8 cellular contexts compared by ENCODE assay signal in the genomic region with DNA sequence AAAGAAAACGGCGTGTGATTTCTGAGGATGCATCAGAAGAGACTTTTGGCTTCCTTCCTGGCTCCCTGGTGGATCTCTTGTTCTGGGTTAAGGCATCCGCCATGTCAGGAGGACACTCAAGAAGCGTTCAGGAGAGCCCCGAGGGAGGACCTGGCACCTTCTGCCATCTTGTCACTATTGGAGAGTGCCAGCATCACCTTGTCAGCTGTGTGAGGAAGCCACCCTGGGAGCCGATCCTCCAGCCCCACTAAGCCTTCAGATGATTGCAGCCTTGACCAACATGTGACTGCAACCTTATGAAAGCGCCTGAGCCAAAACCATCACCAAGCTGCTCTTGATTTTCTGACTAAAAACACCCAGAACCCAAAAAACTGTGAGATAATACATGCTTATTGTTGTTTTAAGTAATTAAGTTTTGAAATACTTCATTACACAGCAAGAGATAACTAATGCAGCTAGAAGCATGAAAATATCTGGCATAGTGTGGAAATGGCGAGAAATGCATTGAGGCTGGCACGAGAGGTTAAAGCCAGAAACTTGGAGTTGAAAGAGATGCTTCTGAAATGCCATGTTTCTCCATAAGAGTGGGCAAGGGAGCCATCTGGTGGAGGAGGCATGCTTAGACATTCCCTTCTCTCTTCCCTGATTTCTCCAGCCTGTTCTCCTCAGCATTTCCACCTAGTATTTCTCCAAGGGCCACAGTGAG. TPM values are rescaled to one million over a fixed set of nuclear protein-coding genes. Genes with fewer than 3 reads are reported as not detected.
DNase-seq lines count a peak whose midpoint lies in the region; ATAC-seq and TF ChIP-seq lines count a peak whose summit lies in the region.

No MANE protein-coding gene starts in this region.

- H3K27me3 Mint-ChIP-seq in CD4-positive, CD25-positive, alpha-beta regulatory T cell: peaks cover 22% of the 10 kb centered on the region
- H3K27me3 Mint-ChIP-seq in HFFc6 (ENCODE audit: insufficient read depth): peaks cover 5% of the 10 kb centered on the region
- H3K27me3 Mint-ChIP-seq in activated CD8-positive, alpha-beta T cell treated with anti-CD3 and anti-CD28 coated beads, Interleukin-2, amount 10 ng/mL, durations not matched to agents 7 days and 5 days (ENCODE audit: low read depth): peaks cover 4% of the 10 kb centered on the region
- peaks cover 28% of the 10 kb centered on the region for H3K27me3 Mint-ChIP-seq in nephron progenitor cell (ENCODE audit: low read depth, poor library complexity)

- POLR2A ChIA-PET in activated CD8-positive, alpha-beta T cell treated with anti-CD3 and anti-CD28 coated beads, Interleukin-2, amount 10 ng/mL, durations not matched to agents 7 days and 5 days (lab: Charles Lee): interaction anchor here (1.4 kb wide), 1 partner anchor 15 kb away, joined by 4 read pairs; no protein-coding TSS in a partner anchor

- H3K27ac ChIP-seq in CD4-positive, CD25-positive, alpha-beta regulatory T cell (ENCODE audit: insufficient read depth, low read length, poor library complexity, severe bottlenecking): no peak overlapping the region
- H3K27ac ChIP-seq in esophagus squamous epithelium: no peak overlapping the region
- H3K27ac ChIP-seq in upper lobe of left lung: no peak overlapping the region

- H3K4me1 Mint-ChIP-seq in CD4-positive, CD25-positive, alpha-beta regulatory T cell: peaks cover under 1 to 9% (median 4%) of the 10 kb centered on the region in 4 donors
- H3K4me1 Mint-ChIP-seq in HFFc6 (ENCODE audit: low read depth) (peaks cover 17% of the 10 kb centered on the region), nephron progenitor cell (peaks cover 4% of the 10 kb centered on the region)
- H3K4me1 Mint-ChIP-seq in activated CD8-positive, alpha-beta T cell treated with anti-CD3 and anti-CD28 coated beads, Interleukin-2, amount 10 ng/mL, durations not matched to agents 7 days and 5 days (ENCODE audit: low read depth): peaks cover 6% of the 10 kb centered on the region

- peak overlapping the region in 2 of 4 donors; percentile 51 for H3K4me3 Mint-ChIP-seq in CD4-positive, CD25-positive, alpha-beta regulatory T cell
- no peak overlapping the region for H3K4me3 Mint-ChIP-seq in HFFc6
- H3K4me3 Mint-ChIP-seq in activated CD8-positive, alpha-beta T cell treated with anti-CD3 and anti-CD28 coated beads, Interleukin-2, amount 10 ng/mL, durations not matched to agents 7 days and 5 days: no peak overlapping the region
- no peak overlapping the region for H3K4me3 Mint-ChIP-seq in nephron progenitor cell

- no peaks in the 10 kb centered on the region for H3K36me3 ChIP-seq in CD4-positive, CD25-positive, alpha-beta regulatory T cell (ENCODE audit: control insufficient read depth, insufficient read depth, low read length)
- H3K36me3 ChIP-seq in esophagus squamous epithelium (no peaks in the 10 kb centered on the region), upper lobe of left lung (no peaks in the 10 kb centered on the region)

- peak; percentile 50 to 53 for ATAC-seq in CD4-positive, CD25-positive, alpha-beta regulatory T cell (ENCODE audit: low read depth in 2 of 2)
- no peak for ATAC-seq in activated CD8-positive, alpha-beta T cell treated with anti-CD3 and anti-CD28 coated beads, Interleukin-2, amount 10 ng/mL, durations not matched to agents 7 days and 5 days
- peak; percentile 73 to 90 for ATAC-seq in upper lobe of left lung (ENCODE audit: low FRiP score in 2 of 2)

- WGBS in esophagus squamous epithelium, 2 donors: 56 to 61% methylated on average over 9 of the region's 9 CpGs
- WGBS in upper lobe of left lung, 2 donors: 67 to 68% methylated on average over 9 of the region's 9 CpGs

- H3K4me3 ChIP-seq in CD4-positive, CD25-positive, alpha-beta regulatory T cell (ENCODE audit: low read depth, low read length): no peak overlapping the region
- H3K4me3 ChIP-seq in esophagus squamous epithelium (no peak overlapping the region), upper lobe of left lung (no peak overlapping the region)

- DNase-seq in CD4-positive, CD25-positive, alpha-beta regulatory T cell: peak; percentile 48 to 58 (median 54)
- DNase-seq in HFFc6: peak; percentile 70
- peak; percentile 80 for DNase-seq in NCI-H82 (lab: John Stamatoyannopoulos, UW)
- peak; percentile 61 for DNase-seq in activated CD8-positive, alpha-beta T cell treated with anti-CD3 and anti-CD28 coated beads, Interleukin-2, amount 10 ng/mL, durations not matched to agents 7 days and 5 days
- DNase-seq in esophagus squamous epithelium (lab: John Stamatoyannopoulos, UW): no peak
- peak; percentile 71 for DNase-seq in nephron progenitor cell
- DNase-seq in upper lobe of left lung: peak in 1 of 2 donors; percentile 63
- no peak for DNase-seq in germinal center (ENCODE audit: low spot score)

- TF ChIP-seq POLR2A in esophagus squamous epithelium (IDR thresholded peaks at IDR 0.05) (no peak), upper lobe of left lung (IDR thresholded peaks at IDR 0.05) (no peak)

- H3K27me3 ChIP-seq in CD4-positive, CD25-positive, alpha-beta regulatory T cell (ENCODE audit: control insufficient read depth, insufficient read depth, low read length): peaks cover 5% of the 10 kb centered on the region
- H3K27me3 ChIP-seq in esophagus squamous epithelium (no peaks in the 10 kb centered on the region), upper lobe of left lung (no peaks in the 10 kb centered on the region)

- no peak overlapping the region for H3K27ac Mint-ChIP-seq in CD4-positive, CD25-positive, alpha-beta regulatory T cell
- H3K27ac Mint-ChIP-seq in HFFc6: no peak overlapping the region
- H3K27ac Mint-ChIP-seq in activated CD8-positive, alpha-beta T cell treated with anti-CD3 and anti-CD28 coated beads, Interleukin-2, amount 10 ng/mL, durations not matched to agents 7 days and 5 days: no peak overlapping the region
- no peak overlapping the region for H3K27ac Mint-ChIP-seq in nephron progenitor cell

- no peaks in the 10 kb centered on the region for H3K9me3 ChIP-seq in CD4-positive, CD25-positive, alpha-beta regulatory T cell (ENCODE audit: control insufficient read depth in 2 of 2, low read length in 2 of 2)
- H3K9me3 ChIP-seq in esophagus squamous epithelium (no peaks in the 10 kb centered on the region), upper lobe of left lung (no peaks in the 10 kb centered on the region)

- TF ChIP-seq CTCF in HFFc6 (IDR thresholded peaks at IDR 0.05): peak; percentile 90
- peak; percentile 63 to 90 (median 84) for TF ChIP-seq CTCF in esophagus squamous epithelium (IDR thresholded peaks at IDR 0.05)
- TF ChIP-seq CTCF in nephron progenitor cell (IDR thresholded peaks at IDR 0.05): peak; percentile 89
- TF ChIP-seq CTCF in upper lobe of left lung (IDR thresholded peaks at IDR 0.05): peak; percentile 78 to 93 (median 83)

- TF ChIP-seq EP300 in upper lobe of left lung (IDR thresholded peaks at IDR 0.05): no peak

- CTCF ChIA-PET in activated CD8-positive, alpha-beta T cell treated with anti-CD3 and anti-CD28 coated beads, Interleukin-2, amount 10 ng/mL, durations not matched to agents 7 days and 5 days (lab: Charles Lee): interaction anchor here (0.7 to 9.6 kb wide), 12 partner anchors 13 to 159 kb away, joined by 3 to 171 read pairs (median 4); partner anchors contain the start of genes ANKRD2, AVPI1 and MARVELD1

- intact Hi-C loops in esophagus squamous epithelium (cut with DNase I): loop anchor here (10.0 kb wide), 1 partner anchor 57 kb away; no protein-coding TSS in a partner anchor

- H3K36me3 Mint-ChIP-seq in CD4-positive, CD25-positive, alpha-beta regulatory T cell: no peaks in the 10 kb centered on the region
- no peaks in the 10 kb centered on the region; the same call in 1 of the 2 replicates for H3K36me3 Mint-ChIP-seq in HFFc6 (ENCODE audit: low read depth)
- no peaks in the 10 kb centered on the region for H3K36me3 Mint-ChIP-seq in activated CD8-positive, alpha-beta T cell treated with anti-CD3 and anti-CD28 coated beads, Interleukin-2, amount 10 ng/mL, durations not matched to agents 7 days and 5 days (ENCODE audit: low read depth)
- H3K36me3 Mint-ChIP-seq in nephron progenitor cell (ENCODE audit: low read depth): peaks cover 11% of the 10 kb centered on the region

- peaks cover 0 to 1% (median 0%) of the 10 kb centered on the region in 7 donors for H3K9me3 Mint-ChIP-seq in CD4-positive, CD25-positive, alpha-beta regulatory T cell
- H3K9me3 Mint-ChIP-seq in HFFc6 (no peaks in the 10 kb centered on the region), nephron progenitor cell (peaks cover 21% of the 10 kb centered on the region)
- no peaks in the 10 kb centered on the region for H3K9me3 Mint-ChIP-seq in activated CD8-positive, alpha-beta T cell treated with anti-CD3 and anti-CD28 coated beads, Interleukin-2, amount 10 ng/mL, durations not matched to agents 7 days and 5 days (ENCODE audit: insufficient read depth)

- H3K4me1 ChIP-seq in CD4-positive, CD25-positive, alpha-beta regulatory T cell (ENCODE audit: control insufficient read depth, insufficient read depth, low read length, poor library complexity, severe bottlenecking): peaks cover under 1% of the 10 kb centered on the region
- H3K4me1 ChIP-seq in esophagus squamous epithelium (peaks cover 0 to 13% (median 3%) of the 10 kb centered on the region in 3 donors), upper lobe of left lung (peaks cover 1 to 6% (median 3%) of the 10 kb centered on the region in 4 donors)

RNA-seq across cellular contexts. Expression of gene ZFYVE27, which starts 5.4 kb away (rescaled TPM):
- 86.9 TPM for total RNA-seq in CD4-positive, CD25-positive, alpha-beta regulatory T cell
- 10 to 100 TPM; 22.4 to 46.4 (median 42.6) TPM for polyA plus RNA-seq in CD4-positive, CD25-positive, alpha-beta regulatory T cell
- total RNA-seq in HFFc6 (2021; fragmentation: NEBNext Ultra II Directional; extraction: Animal tissue kit (Norgen Biotek cat#: 25700)): 10 to 100 TPM; 16.6 to 23.0 (median 18.3) TPM
- 10 to 100 TPM; 23.8 to 27.3 TPM for total RNA-seq in activated CD8-positive, alpha-beta T cell treated with anti-CD3 and anti-CD28 coated beads, Interleukin-2, amount 10 ng/mL, durations not matched to agents 7 days and 5 days
- total RNA-seq in esophagus squamous epithelium: 10 to 100 TPM; 10.1 to 16.0 (median 13.4) TPM
- total RNA-seq in upper lobe of left lung: 10 to 100 TPM; 20.5 to 51.3 (median 26.4) TPM

RNA-seq across cellular contexts. Expression of gene MARVELD1, which starts 18.0 kb away (rescaled TPM):
- total RNA-seq in CD4-positive, CD25-positive, alpha-beta regulatory T cell: 0.62 TPM
- not detected for polyA plus RNA-seq in CD4-positive, CD25-positive, alpha-beta regulatory T cell
- total RNA-seq in HFFc6 (2021; fragmentation: NEBNext Ultra II Directional; extraction: Animal tissue kit (Norgen Biotek cat#: 25700)): 10 to 100 TPM; 76.7 to 94.7 (median 80.9) TPM
- 1 to 10 TPM; 2.2 to 2.4 TPM for total RNA-seq in activated CD8-positive, alpha-beta T cell treated with anti-CD3 and anti-CD28 coated beads, Interleukin-2, amount 10 ng/mL, durations not matched to agents 7 days and 5 days
- 10 to 100 TPM in 2 of 4 donors, 1 to 10 TPM in 2; 4.0 to 20.5 (median 12.3) TPM for total RNA-seq in esophagus squamous epithelium
- total RNA-seq in upper lobe of left lung: 10 to 100 TPM; 18.2 to 62.7 (median 31.8) TPM

RNA-seq across cellular contexts. Expression of gene SFRP5, which starts 40.3 kb away (rescaled TPM):
- total RNA-seq in CD4-positive, CD25-positive, alpha-beta regulatory T cell: not detected
- polyA plus RNA-seq in CD4-positive, CD25-positive, alpha-beta regulatory T cell: under 1 TPM in 3 of 4 donors, not detected in 1; 0.34 to 0.93 (median 0.43) TPM
- total RNA-seq in HFFc6 (2021; fragmentation: NEBNext Ultra II Directional; extraction: Animal tissue kit (Norgen Biotek cat#: 25700)): not detected
- total RNA-seq in activated CD8-positive, alpha-beta T cell treated with anti-CD3 and anti-CD28 coated beads, Interleukin-2, amount 10 ng/mL, durations not matched to agents 7 days and 5 days: under 1 TPM; 0.24 to 0.42 TPM
- 1 to 10 TPM in 1 of 4 donors, under 1 TPM in 2, not detected in 1; 0.44 to 2.7 (median 0.70) TPM for total RNA-seq in esophagus squamous epithelium
- 10 to 100 TPM in 1 of 6 donors, 1 to 10 TPM in 4, under 1 TPM in 1; 0.69 to 14.9 (median 3.6) TPM for total RNA-seq in upper lobe of left lung

RNA-seq across cellular contexts. Expression of gene AVPI1, which starts 44.5 kb away (rescaled TPM):
- 11.1 TPM for total RNA-seq in CD4-positive, CD25-positive, alpha-beta regulatory T cell
- 1 to 10 TPM; 1.9 to 3.2 (median 2.9) TPM for polyA plus RNA-seq in CD4-positive, CD25-positive, alpha-beta regulatory T cell
- total RNA-seq in HFFc6 (2021; fragmentation: NEBNext Ultra II Directional; extraction: Animal tissue kit (Norgen Biotek cat#: 25700)): 10 to 100 TPM; 28.2 to 44.8 (median 39.5) TPM
- total RNA-seq in activated CD8-positive, alpha-beta T cell treated with anti-CD3 and anti-CD28 coated beads, Interleukin-2, amount 10 ng/mL, durations not matched to agents 7 days and 5 days: 1 to 10 TPM; 1.1 to 1.7 TPM
- total RNA-seq in esophagus squamous epithelium (10 to 100 TPM in 3 of 4 donors, 1 to 10 TPM in 1; 7.7 to 21.7 (median 15.4) TPM), upper lobe of left lung (10 to 100 TPM; 25.2 to 62.5 (median 45.0) TPM)

Comparison
In these comparisons a context has a peak if more than half of its experiments do, and no peak if none do; other contexts are left out.
1. DNase-seq: peak in CD4-positive, CD25-positive, alpha-beta regulatory T cell (3 of 3), HFFc6 (single experiment), NCI-H82 (single experiment), activated CD8-positive, alpha-beta T cell treated with anti-CD3 and anti-CD28 coated beads, Interleukin-2, amount 10 ng/mL, durations not matched to agents 7 days and 5 days (single experiment) and nephron progenitor cell (single experiment); none in esophagus squamous epithelium (single experiment) and germinal center (single experiment).
2. Peak in every context shown above with its lines, with median percentiles within 50 percentile points of each other: CTCF ChIP-seq.